Comparison of ENCODE assay signal across 22 cellular contexts in the genomic region with DNA sequence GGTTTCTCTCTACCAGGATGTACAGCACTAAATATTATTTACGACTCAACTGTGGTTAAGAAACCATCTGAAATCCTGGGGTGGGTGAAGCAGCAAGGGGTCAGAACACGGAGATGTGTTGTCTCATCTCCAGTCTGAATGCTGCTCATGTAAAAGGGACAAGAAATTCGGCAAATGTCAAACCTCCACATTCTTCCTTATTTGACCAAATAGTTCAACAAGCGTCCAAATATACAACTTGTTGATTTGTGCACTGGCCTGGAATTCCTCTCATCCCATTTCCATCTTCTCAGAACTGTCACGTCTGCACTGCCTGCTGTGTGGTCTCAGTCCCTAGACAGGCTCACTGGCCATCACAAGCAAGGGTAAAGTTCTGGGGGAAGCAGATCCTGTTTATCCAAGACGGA.
DNase-seq lines count a peak whose midpoint lies in the region; ATAC-seq and TF ChIP-seq lines count a peak whose summit lies in the region.
"Had no signal": no experiment of that assay in that cellular context is flagged by ENCODE, and none has a peak within 500 bp of the region (broad histone marks: within the 10 kb centered on the region; RNA-seq: fewer than 3 reads in every experiment).

No MANE protein-coding gene starts in this region.

- intact Hi-C loops in activated CD4-positive, alpha-beta T cell treated with anti-CD3 and anti-CD28 coated beads for 36 hours (cut with DNase I, micrococcal nuclease) = no loop called here
- intact Hi-C loops in upper lobe of right lung (cut with DNase I) = no loop called here

- H3K36me3 Mint-ChIP-seq in activated CD4-positive, alpha-beta T cell treated with anti-CD3 and anti-CD28 coated beads for 36 hours (ENCODE audit: low read depth) = no peaks in the 10 kb centered on the region
- H3K36me3 Mint-ChIP-seq: activated CD8-positive, alpha-beta memory T cell treated with anti-CD3 and anti-CD28 coated beads, Interleukin-2, amount 10 ng/mL, durations not matched to agents 7 days and 5 days; CD4-positive, CD25-positive, alpha-beta regulatory T cell had no signal

- H3K9me3 ChIP-seq in upper lobe of right lung = no peaks in the 10 kb centered on the region

- peak overlapping the region; percentile 6 for H3K27ac Mint-ChIP-seq in activated CD4-positive, alpha-beta T cell treated with anti-CD3 and anti-CD28 coated beads for 36 hours
- H3K27ac Mint-ChIP-seq: activated CD8-positive, alpha-beta memory T cell treated with anti-CD3 and anti-CD28 coated beads, Interleukin-2, amount 10 ng/mL, durations not matched to agents 7 days and 5 days; CD4-positive, CD25-positive, alpha-beta regulatory T cell; T-helper 1 cell treated with Interleukin-12 subunit alpha and Interleukin-12 subunit beta and Interleukin-4 antibody, amounts not matched to agents 30 μg/mL and 1 μg/mL, for 36 hours had no signal

- no peak overlapping the region for H3K27ac ChIP-seq in upper lobe of right lung
- H3K27ac ChIP-seq: HL-60, KMS-11 had no signal

- H3K4me3 Mint-ChIP-seq in activated CD4-positive, alpha-beta T cell treated with anti-CD3 and anti-CD28 coated beads for 36 hours = no peak overlapping the region
- H3K4me3 Mint-ChIP-seq: activated CD8-positive, alpha-beta memory T cell treated with anti-CD3 and anti-CD28 coated beads, Interleukin-2, amount 10 ng/mL, durations not matched to agents 7 days and 5 days; CD4-positive, CD25-positive, alpha-beta regulatory T cell; T-helper 1 cell treated with Interleukin-12 subunit alpha and Interleukin-12 subunit beta and Interleukin-4 antibody, amounts not matched to agents 30 μg/mL and 1 μg/mL, for 36 hours had no signal

- ATAC-seq in activated CD4-positive, alpha-beta T cell treated with anti-CD3 and anti-CD28 coated beads for 36 hours = no peak
- ATAC-seq in upper lobe of right lung = peak; percentile 64
- ATAC-seq: activated CD8-positive, alpha-beta memory T cell treated with anti-CD3 and anti-CD28 coated beads, Interleukin-2, amount 10 ng/mL, durations not matched to agents 7 days and 5 days; Right ventricle myocardium inferior had no signal

- peaks cover 10% of the 10 kb centered on the region for H3K27me3 Mint-ChIP-seq in activated CD4-positive, alpha-beta T cell treated with anti-CD3 and anti-CD28 coated beads for 36 hours
- H3K27me3 Mint-ChIP-seq: activated CD8-positive, alpha-beta memory T cell treated with anti-CD3 and anti-CD28 coated beads, Interleukin-2, amount 10 ng/mL, durations not matched to agents 7 days and 5 days; CD4-positive, CD25-positive, alpha-beta regulatory T cell had no signal

- H3K27me3 ChIP-seq in upper lobe of right lung = no peaks in the 10 kb centered on the region

- POLR2A ChIA-PET in activated CD4-positive, alpha-beta T cell treated with anti-CD3 and anti-CD28 coated beads for 36 hours (lab: Charles Lee) = no interaction called here

- no peaks in the 10 kb centered on the region for H3K9me3 Mint-ChIP-seq in activated CD4-positive, alpha-beta T cell treated with anti-CD3 and anti-CD28 coated beads for 36 hours (ENCODE audit: low read depth)

- H3K4me1 Mint-ChIP-seq in activated CD4-positive, alpha-beta T cell treated with anti-CD3 and anti-CD28 coated beads for 36 hours = peaks cover 9% of the 10 kb centered on the region
- H3K4me1 Mint-ChIP-seq: activated CD8-positive, alpha-beta memory T cell treated with anti-CD3 and anti-CD28 coated beads, Interleukin-2, amount 10 ng/mL, durations not matched to agents 7 days and 5 days; CD4-positive, CD25-positive, alpha-beta regulatory T cell had no signal

- CTCF ChIA-PET in activated CD4-positive, alpha-beta T cell treated with anti-CD3 and anti-CD28 coated beads for 36 hours (lab: Charles Lee) = no interaction called here

- no peak for DNase-seq in activated CD4-positive, alpha-beta T cell treated with anti-CD3 and anti-CD28 coated beads for 36 hours
- DNase-seq in activated CD4-positive, alpha-beta T cell treated with anti-CD3 and anti-CD28 coated beads for 48 hours = no peak
- DNase-seq in astrocyte of the hippocampus (ENCODE audit: low read depth, low spot score) (peak; percentile 52), kidney tubule cell (ENCODE audit: low spot score) (peak; percentile 27), upper lobe of right lung (no peak), NCI-H187 (lab: John Stamatoyannopoulos, UW) (no peak), NCI-H1092 (lab: John Stamatoyannopoulos, UW) (no peak)
- no peak for DNase-seq in stimulated activated CD4-positive, alpha-beta T cell treated with anti-CD3 and anti-CD28 coated beads, Interleukin-4, amount 100 ng/mL, for 1 hour
- DNase-seq: activated CD8-positive, alpha-beta memory T cell treated with anti-CD3 and anti-CD28 coated beads, Interleukin-2, amount 10 ng/mL, durations not matched to agents 7 days and 5 days; activated gamma-delta T cell treated with Interleukin-2 at 50 U/mL for 16 hours; anterior cingulate cortex; CD4-positive, CD25-positive, alpha-beta regulatory T cell; erythroblast; head of caudate nucleus; NCI-H1436 treated with DMSO at 0.1 percent for 48 hours; NCI-H2227 treated with DMSO at 0.1 percent for 48 hours; NK-92 treated with Interleukin-12 subunit alpha and Interleukin-12 subunit beta, amount 100 ng/mL, for 24 hours; stimulated activated naive CD4-positive, alpha-beta T cell treated with Interleukin-2 at 50 U/mL for 16 hours had no signal

- no peak overlapping the region for H3K4me3 ChIP-seq in upper lobe of right lung

- no peak for TF ChIP-seq CTCF in upper lobe of right lung (IDR thresholded peaks at IDR 0.05)

- H3K4me1 ChIP-seq in upper lobe of right lung = peaks cover 8% of the 10 kb centered on the region

- no peaks in the 10 kb centered on the region for H3K36me3 ChIP-seq in upper lobe of right lung

Comparison
In these comparisons a context has a peak if more than half of its experiments do, and no peak if none do; other contexts are left out.
1. DNase-seq: peak in astrocyte of the hippocampus (single experiment) and kidney tubule cell (single experiment); none in activated CD4-positive, alpha-beta T cell treated with anti-CD3 and anti-CD28 coated beads for 36 hours (single experiment), activated CD4-positive, alpha-beta T cell treated with anti-CD3 and anti-CD28 coated beads for 48 hours (single experiment), upper lobe of right lung (single experiment), NCI-H187 (0 of 2), stimulated activated CD4-positive, alpha-beta T cell treated with anti-CD3 and anti-CD28 coated beads, Interleukin-4, amount 100 ng/mL, for 1 hour (single experiment) and NCI-H1092 (single experiment).